ENCODE assay signal across 10 cellular contexts in the genomic region with DNA sequence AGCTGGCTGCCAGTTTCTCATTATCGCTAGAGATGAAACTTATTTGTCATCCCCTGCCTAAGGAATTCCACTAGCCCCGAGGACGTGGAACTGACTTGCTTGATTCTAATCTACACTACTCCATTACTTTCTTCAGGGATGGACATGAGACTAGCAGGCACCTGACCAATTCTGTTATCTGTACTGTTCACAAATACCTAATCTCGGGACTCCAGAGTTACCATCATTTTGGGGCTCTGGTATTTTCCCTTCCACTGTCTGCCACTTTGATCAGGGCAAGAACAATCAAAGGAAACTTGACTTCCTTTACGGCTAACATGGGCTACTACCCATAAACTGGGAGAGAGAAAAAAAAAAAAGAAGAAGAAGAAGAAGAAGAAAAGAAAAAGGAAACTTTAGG. TPM values are rescaled to one million over a fixed set of nuclear protein-coding genes. Genes with fewer than 3 reads are reported as not detected.
DNase-seq lines count a peak whose midpoint lies in the region; ATAC-seq and TF ChIP-seq lines count a peak whose summit lies in the region.
"Had no signal": no experiment of that assay in that cellular context is flagged by ENCODE, and none has a peak within 500 bp of the region (broad histone marks: within the 10 kb centered on the region; RNA-seq: fewer than 3 reads in every experiment).

No MANE protein-coding gene starts in this region.

- CTCF ChIA-PET in MCF 10A (lab: Yijun Ruan, JAX) = no interaction called here

- H3K4me1 ChIP-seq in breast epithelium = peaks cover 0 to 6% of the 10 kb centered on the region in 2 donors

- no peak for TF ChIP-seq POLR2A in breast epithelium (IDR thresholded peaks at IDR 0.05)

- TF ChIP-seq CTCF in breast epithelium (IDR thresholded peaks at IDR 0.05) (no peak), MCF 10A (IDR thresholded peaks at IDR 0.05; ENCODE audit: unreplicated experiment) (no peak), nephron progenitor cell (IDR thresholded peaks at IDR 0.05) (no peak), type B pancreatic cell (conservative IDR thresholded peaks at IDR 0.05) (no peak)

- H3K36me3 ChIP-seq in breast epithelium = no peaks in the 10 kb centered on the region
- H3K36me3 ChIP-seq: neutrophil had no signal

- H3K27ac ChIP-seq in breast epithelium (peak overlapping the region; percentile 35 to 85), caudate nucleus (ENCODE audit: low read depth, low read length) (peak overlapping the region; percentile 19)
- H3K27ac ChIP-seq: neutrophil had no signal

- no peak for DNase-seq in breast epithelium (ENCODE audit: low spot score in 2 of 2)
- DNase-seq in MCF 10A (ENCODE audit: unreplicated experiment) = no peak
- no peak for DNase-seq in caudate nucleus (lab: John Stamatoyannopoulos, UW)
- no peak for DNase-seq in nephron progenitor cell
- no peak for DNase-seq in type B pancreatic cell (ENCODE audit: extremely low spot score, unreplicated experiment)
- DNase-seq in stimulated activated CD4-positive, alpha-beta T cell treated with anti-CD3 and anti-CD28 coated beads, Interleukin-2, amount 100 ng/mL, for 48 hours = no peak
- no peak for DNase-seq in RKO (ENCODE audit: low spot score)
- DNase-seq: NCI-H187 had no signal

- intact Hi-C loops in breast epithelium (cut with DNase I; ENCODE audit: low total_unique reads) = no loop called here
- intact Hi-C loops in MCF 10A (cut with micrococcal nuclease) = no loop called here

- H3K27me3 Mint-ChIP-seq in MCF 10A (ENCODE audit: insufficient read depth, unreplicated experiment) (peaks cover 19% of the 10 kb centered on the region), nephron progenitor cell (ENCODE audit: low read depth, poor library complexity) (no peaks in the 10 kb centered on the region), type B pancreatic cell (peaks cover 7% of the 10 kb centered on the region)

- no TSS peak for BruUV-seq in MCF 10A (replicated peaks; lab: Mats Ljungman, UMichigan)

- H3K9me3 ChIP-seq in breast epithelium = no peaks in the 10 kb centered on the region
- H3K9me3 ChIP-seq: neutrophil had no signal

- H3K4me3 Mint-ChIP-seq in MCF 10A (ENCODE audit: unreplicated experiment) = no peak overlapping the region
- H3K4me3 Mint-ChIP-seq in nephron progenitor cell = peak overlapping the region; percentile 65
- H3K4me3 Mint-ChIP-seq in type B pancreatic cell = peak overlapping the region; percentile 82

- peak overlapping the region in 2 of 3 donors; percentile 29 to 40 for H3K4me3 ChIP-seq in breast epithelium

- H3K9me3 Mint-ChIP-seq in MCF 10A (ENCODE audit: unreplicated experiment) = no peaks in the 10 kb centered on the region
- H3K9me3 Mint-ChIP-seq in nephron progenitor cell = no peaks in the 10 kb centered on the region
- H3K9me3 Mint-ChIP-seq in type B pancreatic cell = no peaks in the 10 kb centered on the region

- H3K27ac Mint-ChIP-seq in MCF 10A (ENCODE audit: low read depth, unreplicated experiment) (no peak overlapping the region), nephron progenitor cell (peak overlapping the region; percentile 95), type B pancreatic cell (peak overlapping the region; percentile 89)

- no peak for ATAC-seq in HG03378 (IDR thresholded peaks at IDR 0.05; ENCODE audit: unreplicated experiment)

- H3K36me3 Mint-ChIP-seq in MCF 10A (ENCODE audit: insufficient read depth, unreplicated experiment) (no peaks in the 10 kb centered on the region), nephron progenitor cell (ENCODE audit: low read depth) (no peaks in the 10 kb centered on the region), type B pancreatic cell (peaks cover 3% of the 10 kb centered on the region)

- H3K4me1 Mint-ChIP-seq in MCF 10A (ENCODE audit: insufficient read depth, unreplicated experiment) (peaks cover 16% of the 10 kb centered on the region), nephron progenitor cell (peaks cover 82% of the 10 kb centered on the region), type B pancreatic cell (ENCODE audit: unreplicated experiment) (peaks cover 59% of the 10 kb centered on the region)

- H3K27me3 ChIP-seq in breast epithelium = no peaks in the 10 kb centered on the region
- H3K27me3 ChIP-seq: neutrophil had no signal

- POLR2A ChIA-PET in MCF 10A (lab: Yijun Ruan, JAX) = no interaction called here

RNA-seq across cellular contexts. Expression of a gene that starts 27.8 kb away (rescaled TPM):
- total RNA-seq in breast epithelium (10 to 100 TPM in 1 of 3 donors, 1 to 10 TPM in 2; 8.2 to 24.4 (median 9.3) TPM), MCF 10A (2022) (0.17 TPM in 1 of 2 replicates, not detected in the other), type B pancreatic cell (ENCODE audit: low replicate concordance) (60.9 and 112 TPM in 2 replicates)

RNA-seq across cellular contexts. Expression of a gene that starts 41.9 kb away (rescaled TPM):
- total RNA-seq in breast epithelium (100 to 1,000 TPM; 279 to 310 (median 299) TPM), MCF 10A (2022) (165 and 203 TPM in 2 replicates), type B pancreatic cell (ENCODE audit: low replicate concordance) (176 and 235 TPM in 2 replicates)
